In genomic region chr3:35744419-35744818, GRCh38 we compare ENCODE assay signal across 23 cellular contexts.
DNase-seq lines count a peak whose midpoint lies in the region; ATAC-seq and TF ChIP-seq lines count a peak whose summit lies in the region.
"Had no signal": no experiment of that assay in that cellular context is flagged by ENCODE, and none has a peak within 500 bp of the region (broad histone marks: within the 10 kb centered on the region; RNA-seq: fewer than 3 reads in every experiment).

No MANE protein-coding gene starts in this region.

- no peaks in the 10 kb centered on the region for H3K27me3 Mint-ChIP-seq in activated T-cell treated with anti-CD3 and anti-CD28 coated beads, Interleukin-2, amount 50 U/mL, for 24 hours
- H3K27me3 Mint-ChIP-seq: activated CD8-positive, alpha-beta memory T cell treated with anti-CD3 and anti-CD28 coated beads, Interleukin-2, amount 10 ng/mL, durations not matched to agents 7 days and 5 days; naive B cell had no signal

- H3K4me1 ChIP-seq in cardiac muscle cell (ENCODE audit: low read depth) (peaks cover 13% of the 10 kb centered on the region), mesenchymal stem cell (ENCODE audit: control insufficient read depth, insufficient read depth, low read depth, low read length) (no peaks in the 10 kb centered on the region)
- H3K4me1 ChIP-seq: BE2C, colonic mucosa, foreskin keratinocyte, lower lobe of right lung, testis had no signal

- no peak overlapping the region for H2BK12ac ChIP-seq in mesenchymal stem cell (ENCODE audit: low read length in 2 of 2)

- H3K14ac ChIP-seq in mesenchymal stem cell (ENCODE audit: low read length in 2 of 2), result no peak overlapping the region

- H3K4me1 Mint-ChIP-seq in activated T-cell treated with anti-CD3 and anti-CD28 coated beads, Interleukin-2, amount 50 U/mL, for 24 hours (ENCODE audit: low read depth), result no peaks in the 10 kb centered on the region
- H3K4me1 Mint-ChIP-seq: activated CD8-positive, alpha-beta memory T cell treated with anti-CD3 and anti-CD28 coated beads, Interleukin-2, amount 10 ng/mL, durations not matched to agents 7 days and 5 days had no signal

- intact Hi-C loops in left ventricle myocardium superior (cut with micrococcal nuclease), result no loop called here

- H3K18ac ChIP-seq in mesenchymal stem cell (ENCODE audit: low read depth in 1 of 2, low read length in 2 of 2), result no peak overlapping the region

- H2AK5ac ChIP-seq in mesenchymal stem cell (ENCODE audit: low read length, severe bottlenecking), result no peak overlapping the region

- no peak overlapping the region for H2BK5ac ChIP-seq in mesenchymal stem cell (ENCODE audit: low read depth, low read length, poor library complexity, severe bottlenecking)

- no peak overlapping the region for H2AFZ ChIP-seq in mesenchymal stem cell (ENCODE audit: low read depth, low read length)

- H2BK120ac ChIP-seq in mesenchymal stem cell (ENCODE audit: low read depth, low read length), result no peak overlapping the region

- H3K4me3 ChIP-seq in cardiac muscle cell (no peak overlapping the region), mesenchymal stem cell (ENCODE audit: insufficient read depth in 1 of 2, low read depth in 1 of 2, low read length in 2 of 2) (no peak overlapping the region)
- H3K4me3 ChIP-seq: colonic mucosa, lower lobe of right lung, testis had no signal

- ATAC-seq in left ventricle myocardium superior, result no peak
- no peak for ATAC-seq in SK-N-SH treated with all-trans-retinoic acid at 6 μM for 48 hours
- ATAC-seq in HG03442 (IDR thresholded peaks at IDR 0.05; ENCODE audit: unreplicated experiment), result no peak
- ATAC-seq: activated CD8-positive, alpha-beta memory T cell treated with anti-CD3 and anti-CD28 coated beads, Interleukin-2, amount 10 ng/mL, durations not matched to agents 7 days and 5 days; foreskin keratinocyte; lower lobe of right lung had no signal

- no peak overlapping the region for H3K4me3 Mint-ChIP-seq in activated T-cell treated with anti-CD3 and anti-CD28 coated beads, Interleukin-2, amount 50 U/mL, for 24 hours
- H3K4me3 Mint-ChIP-seq: activated CD8-positive, alpha-beta memory T cell treated with anti-CD3 and anti-CD28 coated beads, Interleukin-2, amount 10 ng/mL, durations not matched to agents 7 days and 5 days; naive B cell had no signal

- H3K4me2 ChIP-seq in mesenchymal stem cell (ENCODE audit: low read length, poor library complexity, severe bottlenecking), result peak overlapping the region; percentile 33

- no peaks in the 10 kb centered on the region for H3K36me3 Mint-ChIP-seq in activated T-cell treated with anti-CD3 and anti-CD28 coated beads, Interleukin-2, amount 50 U/mL, for 24 hours (ENCODE audit: low read depth)
- H3K36me3 Mint-ChIP-seq: activated CD8-positive, alpha-beta memory T cell treated with anti-CD3 and anti-CD28 coated beads, Interleukin-2, amount 10 ng/mL, durations not matched to agents 7 days and 5 days; naive B cell had no signal

- TF ChIP-seq CTCF in cardiac muscle cell (IDR thresholded peaks at IDR 0.05; ENCODE audit: low read depth, low read length), result no peak

- peaks cover 3% of the 10 kb centered on the region for H3K9me3 Mint-ChIP-seq in activated T-cell treated with anti-CD3 and anti-CD28 coated beads, Interleukin-2, amount 50 U/mL, for 24 hours
- H3K9me3 Mint-ChIP-seq: naive B cell had no signal

- H3K23ac ChIP-seq in mesenchymal stem cell (ENCODE audit: low read length in 2 of 2), result no peak overlapping the region

- no peaks in the 10 kb centered on the region for H3K9me3 ChIP-seq in cardiac muscle cell (ENCODE audit: low read depth)
- no peaks in the 10 kb centered on the region for H3K9me3 ChIP-seq in mesenchymal stem cell (ENCODE audit: control insufficient read depth, low read length)
- H3K9me3 ChIP-seq: BE2C, colonic mucosa, lower lobe of right lung, testis had no signal

- H3K79me1 ChIP-seq in mesenchymal stem cell (replicated peaks; ENCODE audit: low read length, poor library complexity, severe bottlenecking), result no peaks in the 10 kb centered on the region

- H3K27ac ChIP-seq in cardiac muscle cell (peak overlapping the region; percentile 34), mesenchymal stem cell (ENCODE audit: low read length, poor library complexity, severe bottlenecking) (no peak overlapping the region)
- H3K27ac ChIP-seq: 22Rv1, colonic mucosa, foreskin keratinocyte, lower lobe of right lung, testis had no signal

- H3K27me3 ChIP-seq in cardiac muscle cell, result no peaks in the 10 kb centered on the region
- no peaks in the 10 kb centered on the region for H3K27me3 ChIP-seq in mesenchymal stem cell (ENCODE audit: control insufficient read depth in 1 of 2, insufficient read depth in 1 of 2, low read length in 2 of 2)
- H3K27me3 ChIP-seq: BE2C, colonic mucosa, foreskin keratinocyte, testis had no signal

- DNase-seq in cardiac muscle cell (ENCODE audit: low read depth in 1 of 2, low spot score in 1 of 2) (peak; percentile 20 to 79), left ventricle myocardium superior (no peak), globus pallidus (ENCODE audit: low spot score) (peak; percentile 31), mesenchymal stem cell (no peak)
- no peak for DNase-seq in stimulated activated naive CD4-positive, alpha-beta T cell (lab: John Stamatoyannopoulos, UW)
- no peak for DNase-seq in activated T-cell treated with anti-CD3 and anti-CD28 coated beads, Interleukin-2, amount 50 U/mL, for 24 hours
- DNase-seq: activated CD4-positive, alpha-beta T cell treated with anti-CD3 and anti-CD28 coated beads for 4 hours; activated CD8-positive, alpha-beta memory T cell treated with anti-CD3 and anti-CD28 coated beads, Interleukin-2, amount 10 ng/mL, durations not matched to agents 7 days and 5 days; activated gamma-delta T cell treated with Interleukin-2 at 50 U/mL for 16 hours; amniotic stem cell; BE2C; Calu3; colonic mucosa; foreskin keratinocyte; lower lobe of right lung; naive B cell; NCI-H1436; NCI-H2171 treated with DMSO at 0.1 percent for 48 hours; stimulated activated CD4-positive, alpha-beta T cell treated with anti-CD3 and anti-CD28 coated beads, Interleukin-12 subunit alpha, Interleukin-12 subunit beta, amount 100 ng/mL, for 4 hours; testis had no signal

- no peak overlapping the region for H3K4ac ChIP-seq in mesenchymal stem cell (ENCODE audit: low read depth in 1 of 2, low read length in 2 of 2)

- no peak overlapping the region for H4K91ac ChIP-seq in mesenchymal stem cell (ENCODE audit: low read length)

- WGBS in mesenchymal stem cell, result 36% methylated on average over 7 of the region's 10 CpGs

- no peak overlapping the region for H3K9ac ChIP-seq in mesenchymal stem cell (ENCODE audit: low read length)

- no peak overlapping the region for H4K8ac ChIP-seq in mesenchymal stem cell (ENCODE audit: low read length)

- no peak overlapping the region for H3K27ac Mint-ChIP-seq in activated T-cell treated with anti-CD3 and anti-CD28 coated beads, Interleukin-2, amount 50 U/mL, for 24 hours
- H3K27ac Mint-ChIP-seq: activated CD8-positive, alpha-beta memory T cell treated with anti-CD3 and anti-CD28 coated beads, Interleukin-2, amount 10 ng/mL, durations not matched to agents 7 days and 5 days had no signal

- H3K36me3 ChIP-seq in cardiac muscle cell (no peaks in the 10 kb centered on the region), mesenchymal stem cell (ENCODE audit: control insufficient read depth in 1 of 2, insufficient read depth in 2 of 2, low read depth in 1 of 2, low read length in 2 of 2) (no peaks in the 10 kb centered on the region)
- H3K36me3 ChIP-seq: BE2C, colonic mucosa, lower lobe of right lung had no signal

- no peak overlapping the region for H2BK15ac ChIP-seq in mesenchymal stem cell (ENCODE audit: low read depth, poor library complexity, severe bottlenecking)

TF ChIP-seq in SK-N-SH treated with all-trans-retinoic acid at 6 μM for 48 hours, 23 proteins besides CTCF, POLR2A, EP300 and RAD21 (continues in another document):
- TF ChIP-seq GLIS3 (CRISPR knock-in tag; IDR thresholded peaks at IDR 0.05) (no peak), TOX (CRISPR knock-in tag; IDR thresholded peaks at IDR 0.05; ENCODE audit: borderline replicate concordance) (no peak), ESRRG (CRISPR knock-in tag; IDR thresholded peaks at IDR 0.05) (no peak), PPARA (CRISPR knock-in tag; IDR thresholded peaks at IDR 0.05; ENCODE audit: borderline replicate concordance) (no peak), CSRNP3 (CRISPR knock-in tag; IDR thresholded peaks at IDR 0.05) (no peak), ISL1 (CRISPR knock-in tag; IDR thresholded peaks at IDR 0.05) (no peak), ZFP3 (CRISPR knock-in tag; IDR thresholded peaks at IDR 0.05) (no peak), PATZ1 (CRISPR knock-in tag; IDR thresholded peaks at IDR 0.05; ENCODE audit: borderline replicate concordance) (no peak), SNAI2 (CRISPR knock-in tag; IDR thresholded peaks at IDR 0.05) (no peak)

Comparison
In these comparisons a context has a peak if more than half of its experiments do, and no peak if none do; other contexts are left out.
1. DNase-seq: peak in cardiac muscle cell (2 of 2) and globus pallidus (single experiment); none in left ventricle myocardium superior (single experiment), mesenchymal stem cell (single experiment), stimulated activated naive CD4-positive, alpha-beta T cell (0 of 6) and activated T-cell treated with anti-CD3 and anti-CD28 coated beads, Interleukin-2, amount 50 U/mL, for 24 hours (single experiment).